In genomic region chr6:12356983-12357972, GRCh38 we compare ENCODE assay signal across 9 cellular contexts.
DNase-seq lines count a peak whose midpoint lies in the region; ATAC-seq, FAIRE-seq and TF ChIP-seq lines count a peak whose summit lies in the region.
"Had no signal": no experiment of that assay in that cellular context is flagged by ENCODE, and none has a peak within 500 bp of the region (broad histone marks: within the 10 kb centered on the region; RNA-seq: fewer than 3 reads in every experiment).

No MANE protein-coding gene starts in this region.

- TF ChIP-seq POLR2A in GM12878 (IDR thresholded peaks at IDR 0.05; ENCODE audit: low read depth, low read length) (no peak), vagina (IDR thresholded peaks at IDR 0.05) (no peak)

- no peaks in the 10 kb centered on the region for H3K36me3 ChIP-seq in BLaER1
- H3K36me3 ChIP-seq in GM12878 (ENCODE audit: control insufficient read depth in 2 of 2, insufficient read depth in 2 of 2, low read length in 1 of 2) = no peaks in the 10 kb centered on the region
- H3K36me3 ChIP-seq in vagina = no peaks in the 10 kb centered on the region

- SMC1A ChIA-PET in GM12878 (lab: Charles Lee; ENCODE audit: uncharacterized antibody, unreplicated experiment) = interaction anchor here (0.6 to 13.5 kb wide), 13 partner anchors 10 to 343 kb away, joined by 3 to 270 read pairs (median 8); partner anchors contain the start of gene EDN1

- H3K4me1 ChIP-seq in BLaER1 = peaks cover 71% of the 10 kb centered on the region
- H3K4me1 ChIP-seq in GM12878 (ENCODE audit: control insufficient read depth, insufficient read depth, low read length) = peaks cover 62% of the 10 kb centered on the region
- no peaks in the 10 kb centered on the region for H3K4me1 ChIP-seq in vagina

- in situ Hi-C loops in GM12878 (cut with MboI) = loop anchor here (5.0 to 25.0 kb wide), 2 partner anchors 250 to 1755 kb away; partner anchors contain the start of gene CD83

- 0 out of 2 replicates have a peak overlapping the region, but pooled peaks have one; percentile 2 for H2AFZ ChIP-seq in GM12878 (ENCODE audit: control insufficient read depth, low read depth, low read length)

- POLR2A ChIA-PET in GM12878 (lab: Charles Lee) = interaction anchor here (0.6 to 4.2 kb wide), 7 partner anchors 8 to 249 kb away, joined by 3 to 38 read pairs (median 5); no protein-coding TSS in a partner anchor

- FAIRE-seq in GM12878 (lab: Jason Lieb, UNC) (peak; percentile 35), D721Med (lab: Jason Lieb, UNC) (no peak)

- H3K27ac Mint-ChIP-seq in natural killer cell = no peak overlapping the region
- H3K27ac Mint-ChIP-seq: CD4-positive, CD25-positive, alpha-beta regulatory T cell had no signal

- no peak overlapping the region for H3K4me3 Mint-ChIP-seq in natural killer cell
- H3K4me3 Mint-ChIP-seq: CD4-positive, CD25-positive, alpha-beta regulatory T cell had no signal

- H3K36me3 Mint-ChIP-seq in natural killer cell = no peaks in the 10 kb centered on the region
- H3K36me3 Mint-ChIP-seq: CD4-positive, CD25-positive, alpha-beta regulatory T cell had no signal

- ATAC-seq in GM19395 (IDR thresholded peaks at IDR 0.05; ENCODE audit: unreplicated experiment) (peak; percentile 79), HG03066 (IDR thresholded peaks at IDR 0.05; ENCODE audit: low read depth, unreplicated experiment) (peak; percentile 71), GM12878 (peak; percentile 78), natural killer cell (no peak), HG03039 (IDR thresholded peaks at IDR 0.05; ENCODE audit: unreplicated experiment) (no peak)

- H3K9me3 Mint-ChIP-seq in natural killer cell = peaks cover 0 to 2% of the 10 kb centered on the region in 2 donors

- peak; percentile 26; the same call in 1 of the 2 replicates for TF ChIP-seq RAD21 in GM12878 (IDR thresholded peaks at IDR 0.05; ENCODE audit: insufficient read depth, low read depth, low read length)

- H3K27me3 ChIP-seq in BLaER1 (no peaks in the 10 kb centered on the region), GM12878 (replicated peaks in 1 of 2; ENCODE audit: control insufficient read depth in 2 of 2, insufficient read depth in 2 of 2, low read length in 1 of 2) (no peaks in the 10 kb centered on the region), vagina (no peaks in the 10 kb centered on the region)

- DNase-seq in GM12878 (ENCODE audit: low read depth, low spot score) (peak; percentile 86), D721Med (ENCODE audit: insufficient read length, low spot score) (no peak), vagina (ENCODE audit: extremely low spot score in 2 of 2) (no peak), natural killer cell (no peak)
- DNase-seq: CD4-positive, CD25-positive, alpha-beta regulatory T cell had no signal

- H3K4me2 ChIP-seq in BLaER1 (peak overlapping the region; percentile 56), GM12878 (ENCODE audit: control insufficient read depth, insufficient read depth) (peak overlapping the region; percentile 38)

- H3K4me3 ChIP-seq in BLaER1 (no peak overlapping the region), GM12878 (peak overlapping the region; percentile 18; the same call in 1 of the 2 replicates), vagina (no peak overlapping the region)

- no peaks in the 10 kb centered on the region for H3K79me2 ChIP-seq in GM12878 (ENCODE audit: control insufficient read depth, insufficient read depth, low read length)

- no peaks in the 10 kb centered on the region for H3K27me3 Mint-ChIP-seq in natural killer cell (ENCODE audit: low read depth in 2 of 2)

- TF ChIP-seq EP300 in GM12878 (IDR thresholded peaks at IDR 0.05; ENCODE audit: borderline replicate concordance in 1 of 2, control insufficient read depth in 1 of 2, low read depth in 2 of 2, low read length in 2 of 2) = peak; percentile 63 to 79

- peaks cover 9% of the 10 kb centered on the region for H3K9me3 ChIP-seq in BLaER1
- H3K9me3 ChIP-seq in GM12878 (replicated peaks; ENCODE audit: control insufficient read depth, insufficient read depth, low read length) = peaks cover 11% of the 10 kb centered on the region
- H3K9me3 ChIP-seq in vagina = no peaks in the 10 kb centered on the region

- 41% methylated on average over 11 of the region's 11 CpGs for WGBS in GM12878 (ENCODE audit: insufficient coverage, insufficient replicate concordance, low lambda C conversion rate, missing lambda C conversion rate)

- H3K27ac ChIP-seq in BLaER1 (0 out of 2 replicates have a peak overlapping the region, but pooled peaks have one; percentile 5), GM12878 (ENCODE audit: control insufficient read depth, insufficient read depth) (peak overlapping the region; percentile 54; the same call in 1 of the 2 replicates), vagina (no peak overlapping the region)

- H3K9ac ChIP-seq in BLaER1 (no peak overlapping the region; the same call in 1 of the 2 replicates), GM12878 (ENCODE audit: control insufficient read depth, insufficient read depth, low read length) (no peak overlapping the region)

- BruUV-seq in GM12878 (replicated peaks; lab: Mats Ljungman, UMichigan) = TSS peak; percentile 95

- H4K20me1 ChIP-seq in BLaER1 (no peaks in the 10 kb centered on the region), GM12878 (ENCODE audit: control insufficient read depth, insufficient read depth) (no peaks in the 10 kb centered on the region)

- RAD21 ChIA-PET in GM12878 (lab: Charles Lee; ENCODE audit: unreplicated experiment) = interaction anchor here (0.8 to 10.5 kb wide), 12 partner anchors 9 to 701 kb away, joined by 3 to 206 read pairs (median 12); partner anchors contain the start of gene EDN1

- no peaks in the 10 kb centered on the region for H3K4me1 Mint-ChIP-seq in natural killer cell
- H3K4me1 Mint-ChIP-seq: CD4-positive, CD25-positive, alpha-beta regulatory T cell had no signal

- peak in 1 of 3 experiments; percentile 20; a peak in 2 of 6 replicates for TF ChIP-seq CTCF in GM12878 (IDR thresholded peaks at IDR 0.05 in 2 of 3, conservative IDR thresholded peaks at IDR 0.05 in 1 of 3; ENCODE audit: control insufficient read depth in 2 of 3, extremely low read depth in 1 of 3, insufficient read depth in 1 of 3, low read depth in 3 of 3, low read length in 3 of 3)
- no peak for TF ChIP-seq CTCF in D721Med (IDR thresholded peaks at IDR 0.05; ENCODE audit: insufficient read depth, missing control alignments)
- TF ChIP-seq CTCF in vagina (IDR thresholded peaks at IDR 0.05) = no peak
- no peak for TF ChIP-seq CTCF in natural killer cell (IDR thresholded peaks at IDR 0.05)

- intact Hi-C loops in GM12878 (cut with micrococcal nuclease; ENCODE audit: unreplicated experiment) = loop anchor here (2.0 to 10.0 kb wide), 6 partner anchors 125 to 645 kb away; no protein-coding TSS in a partner anchor
- intact Hi-C loops in vagina (cut with DNase I) = no loop called here
- intact Hi-C loops in natural killer cell (cut with micrococcal nuclease) = no loop called here

- CTCF ChIA-PET in GM12878 (lab: Yijun Ruan, JAX) = interaction anchor here (0.6 to 10.5 kb wide), 14 partner anchors 8 to 249 kb away, joined by 3 to 122 read pairs (median 4); partner anchors contain the start of gene EDN1

TF ChIP-seq in GM12878, 131 proteins besides CTCF, POLR2A, EP300 and RAD21 (continues in another document):
- TF ChIP-seq POLR2AphosphoS5 (IDR thresholded peaks at IDR 0.05; ENCODE audit: low read length) (no peak; the same call in 1 of the 2 replicates), ZNF24 (IDR thresholded peaks at IDR 0.05) (peak; percentile 75), SIN3A (IDR thresholded peaks at IDR 0.05; ENCODE audit: low read depth, low read length) (no peak), RUNX3 (IDR thresholded peaks at IDR 0.05; ENCODE audit: low read length) (peak; percentile 62), RELB (IDR thresholded peaks at IDR 0.05; ENCODE audit: low read depth) (peak; percentile 56; the same call in 1 of the 2 replicates), SMC3 (IDR thresholded peaks at IDR 0.05; ENCODE audit: borderline replicate concordance, low read length) (no peak), SREBF1 (IDR thresholded peaks at IDR 0.05; ENCODE audit: low read length) (no peak), RAD51 (IDR thresholded peaks at IDR 0.05) (peak; percentile 60), IKZF2 (IDR thresholded peaks at IDR 0.05) (peak; percentile 89 to 93), ZZZ3 (IDR thresholded peaks at IDR 0.05; ENCODE audit: control insufficient read depth, insufficient read length, low read depth) (no peak), EZH2 (IDR thresholded peaks at IDR 0.05; ENCODE audit: borderline replicate concordance, control insufficient read depth, low read depth, low read length) (no peak), NFIC (IDR thresholded peaks at IDR 0.05; ENCODE audit: low read depth, low read length) (peak; percentile 65), MEF2B (IDR thresholded peaks at IDR 0.05; ENCODE audit: partially characterized antibody, poor library complexity, severe bottlenecking) (peak; percentile 60), NR2F1 (conservative IDR thresholded peaks at IDR 0.05) (peak; percentile 40; the same call in 1 of the 2 replicates), BACH1 (IDR thresholded peaks at IDR 0.05; ENCODE audit: borderline replicate concordance) (peak; percentile 52; the same call in 1 of the 2 replicates), BCL11A (IDR thresholded peaks at IDR 0.05; ENCODE audit: low read depth, low read length) (peak; percentile 52; the same call in 1 of the 2 replicates), ASH2L (IDR thresholded peaks at IDR 0.05; ENCODE audit: borderline replicate concordance, low read depth) (no peak), ZNF217 (IDR thresholded peaks at IDR 0.05) (peak; percentile 65; the same call in 1 of the 2 replicates), CREM (IDR thresholded peaks at IDR 0.05; ENCODE audit: low read depth) (peak; percentile 80), ATF7 (IDR thresholded peaks at IDR 0.05; ENCODE audit: low read depth) (peak; percentile 68; the same call in 1 of the 2 replicates), CHD1 (IDR thresholded peaks at IDR 0.05; ENCODE audit: low read depth, low read length) (no peak)

Comparison
In these comparisons a context has a peak if more than half of its experiments do, and no peak if none do; other contexts are left out.
1. ATAC-seq: peak in GM19395 (single experiment), HG03066 (single experiment) and GM12878 (single experiment); none in natural killer cell (0 of 3) and HG03039 (single experiment).